Comparison of ENCODE assay signal across 8 cellular contexts in the genomic region with DNA sequence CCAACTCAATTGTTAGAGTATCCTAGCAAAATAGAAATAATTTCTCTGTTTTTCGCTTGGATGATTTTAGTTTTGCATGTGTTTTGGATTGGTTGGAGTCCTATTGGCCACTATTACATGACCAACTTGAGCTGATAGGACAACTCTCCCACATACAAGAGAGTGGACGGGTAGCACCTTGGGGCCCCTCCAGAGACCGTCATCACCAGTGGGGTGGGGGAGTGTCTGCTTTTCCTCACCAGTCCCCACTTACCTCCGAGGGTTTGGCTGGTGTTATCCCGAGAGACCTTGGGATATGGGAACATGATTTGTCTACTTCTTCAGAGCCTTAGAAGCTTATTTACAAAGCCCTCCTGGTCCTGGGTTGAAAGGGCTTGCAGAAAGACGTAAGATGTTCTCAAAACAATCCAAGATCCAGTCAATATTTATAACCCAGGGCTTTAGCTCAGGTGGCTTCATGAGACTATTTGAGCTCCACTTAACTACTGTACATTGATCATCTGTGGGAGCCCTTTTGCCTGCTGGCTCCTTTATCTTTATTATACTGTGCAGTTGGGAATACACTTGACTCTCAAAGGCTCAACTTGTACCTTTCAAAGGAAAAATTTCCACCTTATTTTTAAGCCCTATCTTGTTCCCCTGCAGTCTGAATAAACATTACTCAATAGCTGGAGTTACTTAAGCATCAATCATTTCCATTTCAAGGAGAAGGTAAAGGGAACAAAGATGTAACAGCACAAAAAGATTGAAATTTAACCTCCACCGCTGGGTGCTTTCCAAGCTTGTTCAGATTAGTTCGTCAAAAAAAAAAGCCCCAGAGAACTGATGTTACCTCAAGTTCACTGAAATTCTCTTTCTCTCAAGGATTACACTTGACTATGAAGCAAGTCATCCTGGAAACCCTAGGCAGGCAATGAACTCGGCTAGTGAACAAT.
"Had no signal": no experiment of that assay in that cellular context is flagged by ENCODE, and none has a peak within 500 bp of the region (broad histone marks: within the 10 kb centered on the region; RNA-seq: fewer than 3 reads in every experiment).

No MANE protein-coding gene starts in this region.

- DNase-seq: activated CD4-positive, alpha-beta T cell treated with anti-CD3 and anti-CD28 coated beads, Interleukin-2, amount 10 ng/mL, durations not matched to agents 7 days and 5 days; activated naive CD4-positive, alpha-beta T cell treated with anti-CD3 and anti-CD28 coated beads for 36 hours; esophagus squamous epithelium; stimulated activated naive CD8-positive, alpha-beta T cell treated with anti-CD3 and anti-CD28 coated beads, Interleukin-15, Interleukin-2, amounts not matched to agents 100 U/mL and 50 U/mL, for 24 hours; T-helper 9 cell; trophoblast cell had no signal

- ATAC-seq: activated T-helper 17 cell treated with anti-CD3 and anti-CD28 coated beads, Interleukin-2, amount 50 U/mL, for 72 hours; sciatic nerve; stimulated activated naive CD8-positive, alpha-beta T cell treated with anti-CD3 and anti-CD28 coated beads, Interleukin-15, Interleukin-2, amounts not matched to agents 100 U/mL and 50 U/mL, for 24 hours had no signal

- H3K36me3 ChIP-seq: esophagus squamous epithelium had no signal

- H3K4me3 ChIP-seq: esophagus squamous epithelium had no signal
